8 cellular contexts compared by ENCODE assay signal in the genomic region with DNA sequence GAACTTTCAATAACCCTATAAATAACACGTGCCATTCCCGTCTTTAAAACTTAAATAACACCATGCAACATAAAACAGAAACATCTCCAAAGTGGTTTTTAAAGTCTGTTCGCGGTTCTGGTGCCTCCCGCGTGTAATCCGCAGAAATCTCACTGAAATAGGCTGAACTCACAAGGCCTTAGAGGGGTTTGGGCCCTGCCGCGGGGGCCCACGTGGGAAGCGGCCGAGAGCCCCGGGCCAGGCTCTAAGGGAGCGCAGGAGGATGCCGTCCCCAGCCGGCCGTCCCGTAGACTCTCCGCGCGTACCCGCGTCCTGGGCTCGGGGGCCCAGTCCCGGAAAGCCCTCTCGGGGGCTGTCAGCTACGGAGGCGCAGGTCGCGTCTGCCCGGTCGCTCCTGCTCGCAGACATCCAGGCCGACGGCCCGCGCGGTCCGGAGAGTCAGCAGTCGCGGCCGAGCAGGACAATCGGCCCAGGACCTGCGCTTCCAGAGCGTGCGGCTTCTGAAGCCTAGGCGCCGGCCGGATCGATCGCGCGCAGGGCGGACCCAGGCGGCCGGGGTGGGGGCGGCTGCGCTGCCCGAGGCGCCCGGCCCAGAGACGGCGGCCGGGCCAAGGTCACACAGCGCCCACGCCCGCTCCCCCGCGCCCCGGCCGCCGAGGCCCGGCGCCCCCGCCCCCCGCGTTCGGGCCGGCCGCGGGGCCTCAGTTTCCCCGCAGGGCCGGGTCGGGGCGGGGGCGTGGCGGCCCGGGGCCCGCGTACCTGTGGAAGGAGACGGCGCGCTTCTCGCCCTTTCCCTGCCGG. TPM values are rescaled to one million over a fixed set of nuclear protein-coding genes. Genes with fewer than 3 reads are reported as not detected.
DNase-seq lines count a peak whose midpoint lies in the region; ATAC-seq and TF ChIP-seq lines count a peak whose summit lies in the region.

No MANE protein-coding gene starts in this region.

- ATAC-seq in GM21723 (IDR thresholded peaks at IDR 0.05; ENCODE audit: unreplicated experiment) (peak; percentile 41), natural killer cell (peak; percentile 36 to 51 (median 40)), upper lobe of right lung (peak; percentile 37)
- peak; percentile 47 for ATAC-seq in activated CD8-positive, alpha-beta T cell treated with anti-CD3 and anti-CD28 coated beads, Interleukin-2, amount 10 ng/mL, durations not matched to agents 7 days and 5 days

- WGBS in esophagus, 2 donors, result 0 to 1% methylated on average over 58 to 95 of the region's 95 CpGs

- no peaks in the 10 kb centered on the region for H3K27me3 Mint-ChIP-seq in activated CD8-positive, alpha-beta T cell treated with anti-CD3 and anti-CD28 coated beads, Interleukin-2, amount 10 ng/mL, durations not matched to agents 7 days and 5 days (ENCODE audit: low read depth)
- no peaks in the 10 kb centered on the region for H3K27me3 Mint-ChIP-seq in natural killer cell (ENCODE audit: low read depth in 2 of 2)

- TF ChIP-seq CTCF in GM12865 (IDR thresholded peaks at IDR 0.05; ENCODE audit: insufficient read depth, low read depth, low read length, missing control alignments) (no peak), natural killer cell (IDR thresholded peaks at IDR 0.05) (no peak), upper lobe of right lung (IDR thresholded peaks at IDR 0.05) (no peak)

- H3K9me3 Mint-ChIP-seq in activated CD8-positive, alpha-beta T cell treated with anti-CD3 and anti-CD28 coated beads, Interleukin-2, amount 10 ng/mL, durations not matched to agents 7 days and 5 days (ENCODE audit: insufficient read depth), result no peaks in the 10 kb centered on the region
- H3K9me3 Mint-ChIP-seq in natural killer cell, result no peaks in the 10 kb centered on the region

- H3K27ac Mint-ChIP-seq in activated CD8-positive, alpha-beta T cell treated with anti-CD3 and anti-CD28 coated beads, Interleukin-2, amount 10 ng/mL, durations not matched to agents 7 days and 5 days, result peak overlapping the region; percentile 78
- peak overlapping the region; percentile 68 to 76 for H3K27ac Mint-ChIP-seq in natural killer cell

- peak overlapping the region; percentile 78 for H3K4me3 Mint-ChIP-seq in activated CD8-positive, alpha-beta T cell treated with anti-CD3 and anti-CD28 coated beads, Interleukin-2, amount 10 ng/mL, durations not matched to agents 7 days and 5 days
- H3K4me3 Mint-ChIP-seq in natural killer cell, result peak overlapping the region; percentile 87

- intact Hi-C loops in natural killer cell (cut with micrococcal nuclease), result loop anchor here (2.0 to 5.0 kb wide), 3 partner anchors 20 to 319 kb away; partner anchors contain the start of genes HDLBP, SEPTIN2 and STK25
- intact Hi-C loops in upper lobe of right lung (cut with DNase I), result no loop called here

- DNase-seq in GM12865 (ENCODE audit: low read depth) (peak; percentile 64), natural killer cell (peak; percentile 27), upper lobe of right lung (peak; percentile 77), dedifferentiated amniotic fluid mesenchymal stem cell (ENCODE audit: extremely low spot score) (no peak)
- DNase-seq in activated CD8-positive, alpha-beta T cell treated with anti-CD3 and anti-CD28 coated beads, Interleukin-2, amount 10 ng/mL, durations not matched to agents 7 days and 5 days, result peak; percentile 52

- H3K36me3 ChIP-seq in esophagus (ENCODE audit: control insufficient read depth in 2 of 2, insufficient read depth in 2 of 2, low read length in 1 of 2) (peaks cover 5 to 19% of the 10 kb centered on the region in 2 donors), upper lobe of right lung (peaks cover 24% of the 10 kb centered on the region)

- H3K36me3 Mint-ChIP-seq in activated CD8-positive, alpha-beta T cell treated with anti-CD3 and anti-CD28 coated beads, Interleukin-2, amount 10 ng/mL, durations not matched to agents 7 days and 5 days (ENCODE audit: low read depth), result peaks cover 43% of the 10 kb centered on the region
- no peaks in the 10 kb centered on the region for H3K36me3 Mint-ChIP-seq in natural killer cell

- H3K27me3 ChIP-seq in esophagus (ENCODE audit: control insufficient read depth in 1 of 2, insufficient read depth in 2 of 2, low read length in 2 of 2), result no peaks in the 10 kb centered on the region
- H3K27me3 ChIP-seq in upper lobe of right lung, result no peaks in the 10 kb centered on the region

- H3K4me1 ChIP-seq in esophagus (ENCODE audit: control insufficient read depth in 2 of 2, insufficient read depth in 2 of 2, low read length in 1 of 2) (peaks cover 8 to 18% of the 10 kb centered on the region in 2 donors), upper lobe of right lung (peaks cover 40% of the 10 kb centered on the region)

- peak overlapping the region; percentile 98 to 99 for H3K27ac ChIP-seq in esophagus (ENCODE audit: low read depth in 2 of 2, low read length in 1 of 2)
- H3K27ac ChIP-seq in upper lobe of right lung, result peak overlapping the region; percentile 99

- no peaks in the 10 kb centered on the region for H3K9me3 ChIP-seq in esophagus (ENCODE audit: control insufficient read depth in 2 of 2, insufficient read depth in 1 of 2, low read depth in 1 of 2, low read length in 1 of 2)
- no peaks in the 10 kb centered on the region for H3K9me3 ChIP-seq in upper lobe of right lung

- H3K4me3 ChIP-seq in GM12865 (ENCODE audit: low read depth, low read length) (peak overlapping the region; percentile 74), esophagus (ENCODE audit: low read depth in 1 of 2, low read length in 2 of 2) (peak overlapping the region; percentile 76 to 85), upper lobe of right lung (peak overlapping the region; percentile 77)

- H3K4me1 Mint-ChIP-seq in activated CD8-positive, alpha-beta T cell treated with anti-CD3 and anti-CD28 coated beads, Interleukin-2, amount 10 ng/mL, durations not matched to agents 7 days and 5 days (ENCODE audit: low read depth), result peaks cover 44% of the 10 kb centered on the region
- peaks cover 40 to 43% of the 10 kb centered on the region in 2 donors for H3K4me1 Mint-ChIP-seq in natural killer cell

- POLR2A ChIA-PET in activated CD8-positive, alpha-beta T cell treated with anti-CD3 and anti-CD28 coated beads, Interleukin-2, amount 10 ng/mL, durations not matched to agents 7 days and 5 days (lab: Charles Lee), result interaction anchor here (2.3 kb wide), 1 partner anchor 19 kb away, joined by 12 read pairs; no protein-coding TSS in a partner anchor

- CTCF ChIA-PET in activated CD8-positive, alpha-beta T cell treated with anti-CD3 and anti-CD28 coated beads, Interleukin-2, amount 10 ng/mL, durations not matched to agents 7 days and 5 days (lab: Charles Lee), result no interaction called here

- no peak for TF ChIP-seq EP300 in Ishikawa (IDR thresholded peaks at IDR 0.05; ENCODE audit: borderline replicate concordance)

- no peak for TF ChIP-seq RAD21 in Ishikawa (IDR thresholded peaks at IDR 0.05; ENCODE audit: low read depth)

TF ChIP-seq in Ishikawa, 13 proteins besides CTCF, POLR2A, EP300 and RAD21 (continues in another document):
- TF ChIP-seq TCF12 (IDR thresholded peaks at IDR 0.05; ENCODE audit: low read depth), result no peak
- no peak for TF ChIP-seq NFIC (IDR thresholded peaks at IDR 0.05)
- TF ChIP-seq CEBPB (IDR thresholded peaks at IDR 0.05), result no peak
- TF ChIP-seq CREB1 (IDR thresholded peaks at IDR 0.05; ENCODE audit: low read depth), result no peak
- TF ChIP-seq, protein P1, sequence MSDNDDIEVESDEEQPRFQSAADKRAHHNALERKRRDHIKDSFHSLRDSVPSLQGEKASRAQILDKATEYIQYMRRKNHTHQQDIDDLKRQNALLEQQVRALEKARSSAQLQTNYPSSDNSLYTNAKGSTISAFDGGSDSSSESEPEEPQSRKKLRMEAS (IDR thresholded peaks at IDR 0.05), result peak; percentile 70
- TF ChIP-seq EGR1 (IDR thresholded peaks at IDR 0.05), result no peak
- TF ChIP-seq TAF1 (IDR thresholded peaks at IDR 0.05; ENCODE audit: low read depth), result no peak
- no peak for TF ChIP-seq YY1 (IDR thresholded peaks at IDR 0.05; ENCODE audit: low read depth)
- TF ChIP-seq FOXM1 (IDR thresholded peaks at IDR 0.05; ENCODE audit: borderline replicate concordance, low read depth), result no peak
- TF ChIP-seq, protein P2, sequence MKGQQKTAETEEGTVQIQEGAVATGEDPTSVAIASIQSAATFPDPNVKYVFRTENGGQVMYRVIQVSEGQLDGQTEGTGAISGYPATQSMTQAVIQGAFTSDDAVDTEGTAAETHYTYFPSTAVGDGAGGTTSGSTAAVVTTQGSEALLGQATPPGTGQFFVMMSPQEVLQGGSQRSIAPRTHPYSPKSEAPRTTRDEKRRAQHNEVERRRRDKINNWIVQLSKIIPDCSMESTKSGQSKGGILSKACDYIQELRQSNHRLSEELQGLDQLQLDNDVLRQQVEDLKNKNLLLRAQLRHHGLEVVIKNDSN (IDR thresholded peaks at IDR 0.05), result no peak
- no peak for TF ChIP-seq TEAD4 (IDR thresholded peaks at IDR 0.05)

RNA-seq across cellular contexts. Expression of gene THAP4, which starts 0.6 kb away (rescaled TPM):
- 10 to 100 TPM; 32.3 to 37.4 TPM for total RNA-seq in activated CD8-positive, alpha-beta T cell treated with anti-CD3 and anti-CD28 coated beads, Interleukin-2, amount 10 ng/mL, durations not matched to agents 7 days and 5 days
- 10 to 100 TPM; 37.2 to 52.1 TPM for polyA plus RNA-seq in esophagus
- total RNA-seq in natural killer cell (10 to 100 TPM; 19.8 to 29.2 (median 27.8) TPM), upper lobe of right lung (46.1 TPM)

RNA-seq across cellular contexts. Expression of gene ATG4B, which starts 1.1 kb away (rescaled TPM):
- total RNA-seq in activated CD8-positive, alpha-beta T cell treated with anti-CD3 and anti-CD28 coated beads, Interleukin-2, amount 10 ng/mL, durations not matched to agents 7 days and 5 days, result 10 to 100 TPM; 81.2 to 94.6 TPM
- polyA plus RNA-seq in esophagus, result 10 to 100 TPM; 43.2 to 54.4 TPM
- total RNA-seq in natural killer cell (100 to 1,000 TPM; 106 to 171 (median 139) TPM), upper lobe of right lung (72.0 TPM)

RNA-seq across cellular contexts. Expression of gene DTYMK, which starts 50.2 kb away (rescaled TPM):
- total RNA-seq in activated CD8-positive, alpha-beta T cell treated with anti-CD3 and anti-CD28 coated beads, Interleukin-2, amount 10 ng/mL, durations not matched to agents 7 days and 5 days, result 100 to 1,000 TPM; 101 to 103 TPM
- 10 to 100 TPM; 13.7 to 25.2 TPM for polyA plus RNA-seq in esophagus
- total RNA-seq in natural killer cell, result 10 to 100 TPM; 15.4 to 17.5 (median 15.6) TPM
- 14.9 TPM for total RNA-seq in upper lobe of right lung
